ENCODE assay signal across 2 cellular contexts in the genomic region with DNA sequence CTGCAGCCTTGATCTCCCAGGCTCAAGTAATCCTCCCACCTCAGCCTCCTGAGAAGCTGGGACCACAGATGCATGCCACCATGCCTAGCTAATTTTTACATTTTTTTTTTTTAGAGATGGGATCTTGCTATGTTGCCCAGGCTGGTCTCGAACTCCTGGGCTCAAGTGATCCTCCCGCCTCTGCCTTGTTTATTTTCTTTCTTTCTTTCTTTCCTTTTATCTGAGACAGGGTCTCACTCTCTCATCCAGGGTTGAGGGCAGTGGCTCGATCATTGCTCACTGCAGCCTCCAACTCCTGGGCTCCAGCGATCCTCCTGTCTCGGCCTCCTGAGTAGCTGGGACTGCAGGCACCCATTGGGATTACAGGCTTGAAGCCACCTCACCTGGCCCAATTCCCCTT.
TF ChIP-seq lines count a peak whose summit lies in the region.

No MANE protein-coding gene starts in this region.

TF ChIP-seq in HEK293, 187 proteins besides CTCF, POLR2A, EP300 and RAD21:
- TF ChIP-seq ZNF76 (tag by site-specific recombination; IDR thresholded peaks at IDR 0.05; ENCODE audit: borderline replicate concordance, low read depth), result no peak
- peak; percentile 83; the same call in 1 of the 2 replicates for TF ChIP-seq ZNF121 (tag by site-specific recombination; IDR thresholded peaks at IDR 0.05)
- no peak for TF ChIP-seq IKZF3 (tag by site-specific recombination; IDR thresholded peaks at IDR 0.05)
- TF ChIP-seq HOXA7 (CRISPR knock-in tag; IDR thresholded peaks at IDR 0.05; ENCODE audit: borderline replicate concordance), result no peak

TF ChIP-seq in SK-N-SH, 30 proteins besides CTCF, POLR2A, EP300 and RAD21:
- TF ChIP-seq USF1 (IDR thresholded peaks at IDR 0.05; ENCODE audit: borderline replicate concordance, low read depth) (no peak), FOXJ3 (CRISPR knock-in tag; IDR thresholded peaks at IDR 0.05) (no peak), TAF1 (IDR thresholded peaks at IDR 0.05; ENCODE audit: borderline replicate concordance, low read depth, low read length) (no peak), RXRA (IDR thresholded peaks at IDR 0.05; ENCODE audit: borderline replicate concordance, low read depth) (no peak), MAX (IDR thresholded peaks at IDR 0.05; ENCODE audit: low read depth) (no peak), YY1 (IDR thresholded peaks at IDR 0.05; ENCODE audit: low read depth) (no peak), RCOR1 (IDR thresholded peaks at IDR 0.05; ENCODE audit: low read length) (no peak), ELF1 (IDR thresholded peaks at IDR 0.05) (no peak), JUND (IDR thresholded peaks at IDR 0.05) (no peak), TEAD4 (IDR thresholded peaks at IDR 0.05; ENCODE audit: borderline replicate concordance, insufficient read depth) (no peak), NRF1 (IDR thresholded peaks at IDR 0.05; ENCODE audit: low read depth, low read length) (no peak), EZH2phosphoT487 (IDR thresholded peaks at IDR 0.05; ENCODE audit: borderline replicate concordance, low read depth) (no peak), RFX5 (IDR thresholded peaks at IDR 0.05; ENCODE audit: low read length) (no peak), FOXM1 (IDR thresholded peaks at IDR 0.05; ENCODE audit: low read depth) (no peak)
- TF ChIP-seq, protein P1, sequence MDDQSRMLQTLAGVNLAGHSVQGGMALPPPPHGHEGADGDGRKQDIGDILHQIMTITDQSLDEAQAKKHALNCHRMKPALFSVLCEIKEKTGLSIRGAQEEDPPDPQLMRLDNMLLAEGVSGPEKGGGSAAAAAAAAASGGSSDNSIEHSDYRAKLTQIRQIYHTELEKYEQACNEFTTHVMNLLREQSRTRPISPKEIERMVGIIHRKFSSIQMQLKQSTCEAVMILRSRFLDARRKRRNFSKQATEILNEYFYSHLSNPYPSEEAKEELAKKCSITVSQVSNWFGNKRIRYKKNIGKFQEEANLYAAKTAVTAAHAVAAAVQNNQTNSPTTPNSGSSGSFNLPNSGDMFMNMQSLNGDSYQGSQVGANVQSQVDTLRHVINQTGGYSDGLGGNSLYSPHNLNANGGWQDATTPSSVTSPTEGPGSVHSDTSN (IDR thresholded peaks at IDR 0.05), result no peak
